8 cellular contexts compared by ENCODE assay signal in the genomic region with DNA sequence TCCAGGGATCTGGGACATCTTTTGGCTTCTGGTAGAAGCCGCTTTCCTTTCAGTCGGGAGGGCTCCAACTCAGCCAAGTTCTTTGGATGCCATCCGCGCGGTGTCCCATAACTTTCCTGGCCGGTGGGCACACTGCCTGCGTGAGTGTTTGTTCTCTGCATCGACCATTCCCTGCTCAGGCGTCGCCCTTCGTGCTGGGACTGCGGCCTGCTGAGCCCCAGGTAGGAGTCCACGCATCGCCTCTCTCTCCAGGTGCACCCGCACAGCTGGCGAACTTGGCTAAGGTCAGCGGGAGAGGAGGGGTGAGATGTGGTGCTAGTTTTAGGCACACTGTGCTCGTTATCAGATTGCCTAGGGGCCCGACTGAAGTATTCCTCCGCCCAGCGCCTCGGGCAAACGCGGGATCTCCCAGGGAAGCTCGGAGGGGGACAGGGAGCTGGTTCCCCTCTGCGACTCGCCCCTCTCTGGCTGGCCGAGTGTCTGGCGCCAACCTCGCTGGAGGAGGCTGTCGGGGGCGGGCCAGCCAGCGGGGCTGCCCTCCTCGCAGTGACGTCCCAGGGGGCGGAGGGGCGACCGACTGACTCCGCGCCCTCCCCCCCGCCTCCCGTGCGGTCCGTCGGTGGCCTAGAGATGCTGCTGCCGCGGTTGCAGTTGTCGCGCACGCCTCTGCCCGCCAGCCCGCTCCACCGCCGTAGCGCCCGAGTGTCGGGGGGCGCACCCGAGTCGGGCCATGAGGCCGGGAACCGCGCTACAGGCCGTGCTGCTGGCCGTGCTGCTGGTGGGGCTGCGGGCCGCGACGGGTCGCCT. TPM values are rescaled to one million over a fixed set of nuclear protein-coding genes. Genes with fewer than 3 reads are reported as not detected.
DNase-seq lines count a peak whose midpoint lies in the region; ATAC-seq and TF ChIP-seq lines count a peak whose summit lies in the region.

A gene with protein sequence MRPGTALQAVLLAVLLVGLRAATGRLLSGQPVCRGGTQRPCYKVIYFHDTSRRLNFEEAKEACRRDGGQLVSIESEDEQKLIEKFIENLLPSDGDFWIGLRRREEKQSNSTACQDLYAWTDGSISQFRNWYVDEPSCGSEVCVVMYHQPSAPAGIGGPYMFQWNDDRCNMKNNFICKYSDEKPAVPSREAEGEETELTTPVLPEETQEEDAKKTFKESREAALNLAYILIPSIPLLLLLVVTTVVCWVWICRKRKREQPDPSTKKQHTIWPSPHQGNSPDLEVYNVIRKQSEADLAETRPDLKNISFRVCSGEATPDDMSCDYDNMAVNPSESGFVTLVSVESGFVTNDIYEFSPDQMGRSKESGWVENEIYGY (plus strand): TSS at position 607 of the 807 bp plus-strand sequence. CDS start 124 bp downstream, at position 731.

- no peak for DNase-seq in CD4-positive, alpha-beta memory T cell
- peak; percentile 49 for DNase-seq in NCI-H1105 treated with DMSO at 0.1 percent for 48 hours (lab: John Stamatoyannopoulos, UW)
- DNase-seq in activated T-helper 2 cell treated with anti-CD3 and anti-CD28 coated beads, Interferon-gamma antibody, Interleukin-2, Interleukin-4, amounts not matched to agents 10 μg/mL and 5 μg/mL and 100 μg/mL, durations not matched to agents 14 hours and 24 hours and 36 hours (ENCODE audit: low spot score): peak; percentile 14
- DNase-seq in nephron progenitor cell: peak; percentile 77
- no peak for DNase-seq in SKM-1 (lab: John Stamatoyannopoulos, UW; ENCODE audit: unreplicated experiment)

- H3K27me3 Mint-ChIP-seq in CD4-positive, alpha-beta memory T cell: peaks cover 54 to 67% of the 10 kb centered on the region in 2 donors
- H3K27me3 Mint-ChIP-seq in activated T-helper 2 cell treated with anti-CD3 and anti-CD28 coated beads, Interferon-gamma antibody, Interleukin-2, Interleukin-4, amounts not matched to agents 10 μg/mL and 5 μg/mL and 100 μg/mL, durations not matched to agents 14 hours and 24 hours and 36 hours (ENCODE audit: low read depth): peaks cover 72% of the 10 kb centered on the region
- H3K27me3 Mint-ChIP-seq in nephron progenitor cell (ENCODE audit: low read depth, poor library complexity): peaks cover 87% of the 10 kb centered on the region

- H3K4me1 Mint-ChIP-seq in CD4-positive, alpha-beta memory T cell: peaks cover 5 to 18% (median 10%) of the 10 kb centered on the region in 4 donors
- peaks cover 24% of the 10 kb centered on the region for H3K4me1 Mint-ChIP-seq in activated T-helper 2 cell treated with anti-CD3 and anti-CD28 coated beads, Interferon-gamma antibody, Interleukin-2, Interleukin-4, amounts not matched to agents 10 μg/mL and 5 μg/mL and 100 μg/mL, durations not matched to agents 14 hours and 24 hours and 36 hours (ENCODE audit: low read depth)
- peaks cover 26% of the 10 kb centered on the region for H3K4me1 Mint-ChIP-seq in nephron progenitor cell

- TF ChIP-seq EP300 in gastroesophageal sphincter (IDR thresholded peaks at IDR 0.05): no peak

- peak in 1 of 4 experiments; percentile 4 for TF ChIP-seq CTCF in gastroesophageal sphincter (IDR thresholded peaks at IDR 0.05)
- TF ChIP-seq CTCF in nephron progenitor cell (IDR thresholded peaks at IDR 0.05): no peak

- no peak within 1 kb of the TSS for H3K27ac ChIP-seq in CD4-positive, alpha-beta memory T cell (ENCODE audit: low read depth, low read length)
- peak within 1 kb of the TSS in 3 of 4 donors; percentile 71 to 80 (median 75) for H3K27ac ChIP-seq in gastroesophageal sphincter

- CTCF ChIA-PET in CD4-positive, alpha-beta memory T cell (lab: Charles Lee; ENCODE audit: partially characterized antibody): no interaction called here

- peaks cover 34% of the 10 kb centered on the region for H3K27me3 ChIP-seq in CD4-positive, alpha-beta memory T cell (ENCODE audit: insufficient read depth, low read length)
- peaks cover 34% of the 10 kb centered on the region for H3K27me3 ChIP-seq in gastroesophageal sphincter

- TF ChIP-seq POLR2A in gastroesophageal sphincter (IDR thresholded peaks at IDR 0.05): no peak

- ATAC-seq in gastroesophageal sphincter: peak; percentile 68
- ATAC-seq in HG03378 (IDR thresholded peaks at IDR 0.05; ENCODE audit: unreplicated experiment): no peak
- no peak for ATAC-seq in HG03097 (IDR thresholded peaks at IDR 0.05; ENCODE audit: low FRiP score, unreplicated experiment)

- H3K4me3 Mint-ChIP-seq in CD4-positive, alpha-beta memory T cell: peak within 1 kb of the TSS; percentile 42 to 88 (median 76)
- peak within 1 kb of the TSS; percentile 72 for H3K4me3 Mint-ChIP-seq in activated T-helper 2 cell treated with anti-CD3 and anti-CD28 coated beads, Interferon-gamma antibody, Interleukin-2, Interleukin-4, amounts not matched to agents 10 μg/mL and 5 μg/mL and 100 μg/mL, durations not matched to agents 14 hours and 24 hours and 36 hours (ENCODE audit: low read depth)
- peak within 1 kb of the TSS; percentile 86 for H3K4me3 Mint-ChIP-seq in nephron progenitor cell

- peak within 1 kb of the TSS in 2 of 7 donors; percentile 29 to 67 for H3K27ac Mint-ChIP-seq in CD4-positive, alpha-beta memory T cell
- H3K27ac Mint-ChIP-seq in activated T-helper 2 cell treated with anti-CD3 and anti-CD28 coated beads, Interferon-gamma antibody, Interleukin-2, Interleukin-4, amounts not matched to agents 10 μg/mL and 5 μg/mL and 100 μg/mL, durations not matched to agents 14 hours and 24 hours and 36 hours: peak within 1 kb of the TSS; percentile 65
- H3K27ac Mint-ChIP-seq in nephron progenitor cell: no peak within 1 kb of the TSS

- intact Hi-C loops in CD4-positive, alpha-beta memory T cell (cut with micrococcal nuclease): no loop called here
- intact Hi-C loops in activated T-helper 2 cell treated with anti-CD3 and anti-CD28 coated beads, Interferon-gamma antibody, Interleukin-2, Interleukin-4, amounts not matched to agents 10 μg/mL and 5 μg/mL and 100 μg/mL, durations not matched to agents 14 hours and 24 hours and 36 hours (cut with micrococcal nuclease): loop anchor here (2.0 kb wide), 1 partner anchor 14 kb away; no protein-coding TSS in a partner anchor

- no peaks in the 10 kb centered on the region for H3K9me3 ChIP-seq in CD4-positive, alpha-beta memory T cell (ENCODE audit: control insufficient read depth in 1 of 2, low read length in 2 of 2)
- H3K9me3 ChIP-seq in gastroesophageal sphincter: no peaks in the 10 kb centered on the region

- peaks cover 21% of the 10 kb centered on the region for H3K4me1 ChIP-seq in CD4-positive, alpha-beta memory T cell (ENCODE audit: insufficient read depth, low read length)
- H3K4me1 ChIP-seq in gastroesophageal sphincter: peaks cover 0 to 32% (median 6%) of the 10 kb centered on the region in 3 donors

- peaks cover 0 to 3% (median 0%) of the 10 kb centered on the region in 8 donors for H3K9me3 Mint-ChIP-seq in CD4-positive, alpha-beta memory T cell
- no peaks in the 10 kb centered on the region for H3K9me3 Mint-ChIP-seq in activated T-helper 2 cell treated with anti-CD3 and anti-CD28 coated beads, Interferon-gamma antibody, Interleukin-2, Interleukin-4, amounts not matched to agents 10 μg/mL and 5 μg/mL and 100 μg/mL, durations not matched to agents 14 hours and 24 hours and 36 hours
- H3K9me3 Mint-ChIP-seq in nephron progenitor cell: peaks cover 4% of the 10 kb centered on the region

- POLR2A ChIA-PET in CD4-positive, alpha-beta memory T cell (lab: Charles Lee; ENCODE audit: partially characterized antibody): no interaction called here

- WGBS in gastroesophageal sphincter (ENCODE audit: low coverage in 1 of 2), 2 donors: 3 to 40% methylated on average over 4 to 7 of the region's 70 CpGs

- H3K36me3 ChIP-seq in CD4-positive, alpha-beta memory T cell (ENCODE audit: insufficient read depth, low read length): no peaks in the 10 kb centered on the region
- peaks cover 0 to 3% of the 10 kb centered on the region in 2 donors for H3K36me3 ChIP-seq in gastroesophageal sphincter

- no peaks in the 10 kb centered on the region for H3K36me3 Mint-ChIP-seq in CD4-positive, alpha-beta memory T cell
- H3K36me3 Mint-ChIP-seq in activated T-helper 2 cell treated with anti-CD3 and anti-CD28 coated beads, Interferon-gamma antibody, Interleukin-2, Interleukin-4, amounts not matched to agents 10 μg/mL and 5 μg/mL and 100 μg/mL, durations not matched to agents 14 hours and 24 hours and 36 hours (ENCODE audit: low read depth): no peaks in the 10 kb centered on the region
- no peaks in the 10 kb centered on the region for H3K36me3 Mint-ChIP-seq in nephron progenitor cell (ENCODE audit: low read depth)

- H3K4me3 ChIP-seq in CD4-positive, alpha-beta memory T cell (ENCODE audit: low read length in 2 of 2): peak within 1 kb of the TSS in 1 of 2 donors; percentile 18
- peak within 1 kb of the TSS; percentile 46 to 66 for H3K4me3 ChIP-seq in gastroesophageal sphincter

RNA-seq across cellular contexts. Expression of the gene that starts here (rescaled TPM):
- not detected for total RNA-seq in CD4-positive, alpha-beta memory T cell
- not detected for polyA plus RNA-seq in CD4-positive, alpha-beta memory T cell
- 15.8 and 16.5 TPM in 2 replicates for total RNA-seq in activated T-helper 2 cell treated with anti-CD3 and anti-CD28 coated beads, Interferon-gamma antibody, Interleukin-2, Interleukin-4, amounts not matched to agents 10 μg/mL and 5 μg/mL and 100 μg/mL, durations not matched to agents 14 hours and 24 hours and 36 hours
- total RNA-seq in gastroesophageal sphincter: 10 to 100 TPM in 3 of 4 donors, 1 to 10 TPM in 1; 8.2 to 47.8 (median 37.2) TPM

Comparison
In these comparisons a context has a peak if more than half of its experiments do, and no peak if none do; other contexts are left out.
1. RNA of the gene that starts here (total RNA-seq): 8.2 to 47.8 TPM in gastroesophageal sphincter and 15.8 to 16.5 TPM in activated T-helper 2 cell treated with anti-CD3 and anti-CD28 coated beads, Interferon-gamma antibody, Interleukin-2, Interleukin-4, amounts not matched to agents 10 μg/mL and 5 μg/mL and 100 μg/mL, durations not matched to agents 14 hours and 24 hours and 36 hours; not detected in CD4-positive, alpha-beta memory T cell; every median in the first group is over 4 times any median in the second.
2. DNase-seq: peak in NCI-H1105 treated with DMSO at 0.1 percent for 48 hours (single experiment), activated T-helper 2 cell treated with anti-CD3 and anti-CD28 coated beads, Interferon-gamma antibody, Interleukin-2, Interleukin-4, amounts not matched to agents 10 μg/mL and 5 μg/mL and 100 μg/mL, durations not matched to agents 14 hours and 24 hours and 36 hours (single experiment) and nephron progenitor cell (single experiment); none in CD4-positive, alpha-beta memory T cell (0 of 5) and SKM-1 (single experiment).
3. Peak in every context shown above with its lines, with median percentiles within 50 percentile points of each other: H3K4me3 Mint-ChIP-seq.